28 cellular contexts compared by ENCODE assay signal in genomic region chr3:82607391-82607790, GRCh38.
"Had no signal": no experiment of that assay in that cellular context is flagged by ENCODE, and none has a peak within 500 bp of the region (broad histone marks: within the 10 kb centered on the region; RNA-seq: fewer than 3 reads in every experiment).

No MANE protein-coding gene starts in this region.

- H3K27ac ChIP-seq: stomach, suprapubic skin, testis, thoracic aorta, thyroid gland, tibial artery, tibial nerve, transverse colon, upper lobe of left lung, upper lobe of right lung, uterus, vagina had no signal

- ATAC-seq: stimulated activated effector memory CD8-positive, alpha-beta T cell treated with anti-CD3 and anti-CD28 coated beads, Interleukin-12 subunit alpha, Interleukin-12 subunit beta, amount 100 ng/mL, for 72 hours; stimulated activated memory B cell treated with anti-CD40 and anti-IgM and Interleukin-4, amounts not matched to agents 10 μg/mL and 1 μg/mL and 100 μg/mL, for 72 hours; stimulated activated naive B cell treated with anti-CD40 and anti-IgM and Interleukin-4, amounts not matched to agents 10 μg/mL and 1 μg/mL and 100 μg/mL, for 72 hours; stimulated activated naive CD8-positive, alpha-beta T cell treated with anti-CD3 and anti-CD28 coated beads, Interleukin-15, amount 100 ng/mL, for 72 hours; stimulated activated naive CD8-positive, alpha-beta T cell treated with anti-CD3 and anti-CD28 coated beads, Interleukin-15, Interleukin-2, amounts not matched to agents 100 U/mL and 50 U/mL, for 24 hours; upper lobe of right lung had no signal

- H3K4me1 ChIP-seq: stomach, suprapubic skin, testis, thyroid gland, tibial artery, tibial nerve, transverse colon, upper lobe of left lung, upper lobe of right lung, uterus, vagina had no signal

- H3K36me3 Mint-ChIP-seq: stimulated activated effector memory CD8-positive, alpha-beta T cell treated with anti-CD3 and anti-CD28 coated beads, Interleukin-12 subunit alpha, Interleukin-12 subunit beta, amount 100 ng/mL, for 72 hours; stimulated activated memory B cell treated with anti-CD40 and anti-IgM and Interleukin-4, amounts not matched to agents 10 μg/mL and 1 μg/mL and 100 μg/mL, for 72 hours; stimulated activated naive B cell treated with anti-CD40 and anti-IgM and Interleukin-4, amounts not matched to agents 10 μg/mL and 1 μg/mL and 100 μg/mL, for 72 hours; type B pancreatic cell had no signal

- H3K4me3 ChIP-seq: stomach, suprapubic skin, testis, thoracic aorta, thyroid gland, tibial artery, tibial nerve, transverse colon, upper lobe of left lung, upper lobe of right lung, uterus, vagina had no signal

- H3K9me3 Mint-ChIP-seq: type B pancreatic cell had no signal

- H3K4me1 Mint-ChIP-seq: stimulated activated effector memory CD8-positive, alpha-beta T cell treated with anti-CD3 and anti-CD28 coated beads, Interleukin-12 subunit alpha, Interleukin-12 subunit beta, amount 100 ng/mL, for 72 hours; stimulated activated memory B cell treated with anti-CD40 and anti-IgM and Interleukin-4, amounts not matched to agents 10 μg/mL and 1 μg/mL and 100 μg/mL, for 72 hours; stimulated activated naive B cell treated with anti-CD40 and anti-IgM and Interleukin-4, amounts not matched to agents 10 μg/mL and 1 μg/mL and 100 μg/mL, for 72 hours; stimulated activated naive CD8-positive, alpha-beta T cell treated with anti-CD3 and anti-CD28 coated beads, Interleukin-15, amount 100 ng/mL, for 72 hours had no signal

- H3K27me3 Mint-ChIP-seq: stimulated activated memory B cell treated with anti-CD40 and anti-IgM and Interleukin-4, amounts not matched to agents 10 μg/mL and 1 μg/mL and 100 μg/mL, for 72 hours; stimulated activated naive B cell treated with anti-CD40 and anti-IgM and Interleukin-4, amounts not matched to agents 10 μg/mL and 1 μg/mL and 100 μg/mL, for 72 hours; stimulated activated naive CD8-positive, alpha-beta T cell treated with anti-CD3 and anti-CD28 coated beads, Interleukin-15, amount 100 ng/mL, for 72 hours; stimulated activated naive CD8-positive, alpha-beta T cell treated with anti-CD3 and anti-CD28 coated beads, Interleukin-15, Interleukin-2, amounts not matched to agents 100 ng/mL and 50 ng/mL, for 24 hours; type B pancreatic cell had no signal

- DNase-seq: stimulated activated CD4-positive, alpha-beta T cell treated with anti-CD3 and anti-CD28 coated beads, Interleukin-2, amount 100 ng/mL, for 48 hours; stimulated activated CD4-positive, alpha-beta T cell treated with anti-CD3 and anti-CD28 coated beads, Interleukin-4, amount 100 ng/mL, for 1 hour; stimulated activated CD4-positive, alpha-beta T cell treated with anti-CD3 and anti-CD28 coated beads, Interleukin-4, amount 100 ng/mL, for 24 hours; stimulated activated CD4-positive, alpha-beta T cell treated with anti-CD3 and anti-CD28 coated beads, Interleukin-4, amount 100 ng/mL, for 4 hours; stimulated activated CD8-positive, alpha-beta memory T cell treated with anti-CD3 and anti-CD28 coated beads, Interleukin-4, amount 100 ng/mL, for 48 hours; stimulated activated naive B cell treated with anti-CD40 and anti-IgM and Interleukin-4, amounts not matched to agents 10 μg/mL and 1 μg/mL and 100 μg/mL, for 72 hours; stimulated activated naive CD4-positive, alpha-beta T cell; stimulated activated naive CD4-positive, alpha-beta T cell treated with Interleukin-2 at 50 U/mL for 16 hours; stimulated activated naive CD8-positive, alpha-beta T cell treated with anti-CD3 and anti-CD28 coated beads, Interleukin-15, amount 100 ng/mL, for 72 hours; stimulated activated naive CD8-positive, alpha-beta T cell treated with anti-CD3 and anti-CD28 coated beads, Interleukin-15, Interleukin-2, amounts not matched to agents 100 U/mL and 50 U/mL, for 24 hours; stomach; substantia nigra; testis; thyroid gland; tibial artery; transverse colon; trophoblast cell; upper lobe of left lung; upper lobe of right lung; uterus had no signal

- H3K27me3 ChIP-seq: stomach, suprapubic skin, testis, thyroid gland, tibial artery, tibial nerve, transverse colon, upper lobe of left lung, upper lobe of right lung, uterus, vagina had no signal

- H3K36me3 ChIP-seq: stomach, suprapubic skin, thoracic aorta, thyroid gland, tibial artery, tibial nerve, transverse colon, upper lobe of left lung, upper lobe of right lung, uterus, vagina had no signal

- H3K4me3 Mint-ChIP-seq: stimulated activated effector memory CD8-positive, alpha-beta T cell treated with anti-CD3 and anti-CD28 coated beads, Interleukin-12 subunit alpha, Interleukin-12 subunit beta, amount 100 ng/mL, for 72 hours; stimulated activated memory B cell treated with anti-CD40 and anti-IgM and Interleukin-4, amounts not matched to agents 10 μg/mL and 1 μg/mL and 100 μg/mL, for 72 hours; stimulated activated naive B cell treated with anti-CD40 and anti-IgM and Interleukin-4, amounts not matched to agents 10 μg/mL and 1 μg/mL and 100 μg/mL, for 72 hours; stimulated activated naive CD8-positive, alpha-beta T cell treated with anti-CD3 and anti-CD28 coated beads, Interleukin-15, amount 100 ng/mL, for 72 hours; stimulated activated naive CD8-positive, alpha-beta T cell treated with anti-CD3 and anti-CD28 coated beads, Interleukin-15, Interleukin-2, amounts not matched to agents 100 ng/mL and 50 ng/mL, for 24 hours; type B pancreatic cell had no signal

- H3K9me3 ChIP-seq: stomach, suprapubic skin, testis, thoracic aorta, thyroid gland, upper lobe of right lung, uterus, vagina had no signal
